23 cellular contexts compared by ENCODE assay signal in genomic region chr15:55970286-55970685, GRCh38.
"Had no signal": no experiment of that assay in that cellular context is flagged by ENCODE, and none has a peak within 500 bp of the region (broad histone marks: within the 10 kb centered on the region; RNA-seq: fewer than 3 reads in every experiment).

No MANE protein-coding gene starts in this region.

- H3K27ac ChIP-seq: RWPE1, SJSA1 had no signal

- DNase-seq: activated CD4-positive, alpha-beta T cell treated with anti-CD3 and anti-CD28 coated beads for 4 hours; activated CD4-positive, alpha-beta T cell treated with anti-CD3 and anti-CD28 coated beads, Interleukin-2, amount 50 U/mL, for 4 hours; activated CD8-positive, alpha-beta memory T cell treated with anti-CD3 and anti-CD28 coated beads, Interleukin-2, amount 50 U/mL, for 48 hours; activated CD8-positive, alpha-beta T cell treated with anti-CD3 and anti-CD28 coated beads, Interleukin-2, amount 10 ng/mL, durations not matched to agents 7 days and 5 days; activated effector memory CD4-positive, alpha-beta T cell treated with Interleukin-2 at 50 U/mL for 16 hours; activated naive CD4-positive, alpha-beta T cell; activated T-cell treated with anti-CD3 and anti-CD28 coated beads, Interleukin-2, amount 50 U/mL, for 1 hour; aorta; NCI-H1048; NCI-H1930; NCI-H2107; NCI-H345; NCI-H510A; NCI-H526 treated with DMSO at 0.1 percent for 48 hours; NCI-H82; OCI-M1; SHP77 had no signal

- H3K4me1 ChIP-seq: SJSA1 had no signal

- H3K36me3 ChIP-seq: SJSA1 had no signal

- H3K4me3 ChIP-seq: SJSA1 had no signal

- H3K27me3 Mint-ChIP-seq: activated naive CD4-positive, alpha-beta T cell treated with anti-CD3 and anti-CD28 coated beads, Interleukin-2, amount 50 U/mL, for 24 hours; central memory CD8-positive, alpha-beta T cell had no signal

- H3K4me3 Mint-ChIP-seq: activated CD8-positive, alpha-beta T cell treated with anti-CD3 and anti-CD28 coated beads, Interleukin-2, amount 10 ng/mL, durations not matched to agents 7 days and 5 days; activated naive CD4-positive, alpha-beta T cell treated with anti-CD3 and anti-CD28 coated beads, Interleukin-2, amount 50 U/mL, for 24 hours; central memory CD8-positive, alpha-beta T cell; T-helper 1 cell treated with Interleukin-12 subunit alpha and Interleukin-12 subunit beta and Interleukin-4 antibody, amounts not matched to agents 30 μg/mL and 1 μg/mL, for 36 hours had no signal

- ATAC-seq: activated CD4-positive, CD25-positive, alpha-beta regulatory T cell treated with anti-CD3 and anti-CD28 coated beads, Interleukin-2, amount 50 U/mL, for 24 hours; activated CD8-positive, alpha-beta T cell treated with anti-CD3 and anti-CD28 coated beads, Interleukin-2, amount 10 ng/mL, durations not matched to agents 7 days and 5 days had no signal

- H3K9me3 Mint-ChIP-seq: activated naive CD4-positive, alpha-beta T cell treated with anti-CD3 and anti-CD28 coated beads, Interleukin-2, amount 50 U/mL, for 24 hours; central memory CD8-positive, alpha-beta T cell had no signal

- H3K4me1 Mint-ChIP-seq: activated naive CD4-positive, alpha-beta T cell treated with anti-CD3 and anti-CD28 coated beads, Interleukin-2, amount 50 U/mL, for 24 hours; central memory CD8-positive, alpha-beta T cell had no signal

- H3K27me3 ChIP-seq: SJSA1 had no signal

- H3K9me3 ChIP-seq: SJSA1 had no signal

- H3K27ac Mint-ChIP-seq: activated CD8-positive, alpha-beta T cell treated with anti-CD3 and anti-CD28 coated beads, Interleukin-2, amount 10 ng/mL, durations not matched to agents 7 days and 5 days; activated naive CD4-positive, alpha-beta T cell treated with anti-CD3 and anti-CD28 coated beads, Interleukin-2, amount 50 U/mL, for 24 hours; T-helper 1 cell treated with Interleukin-12 subunit alpha and Interleukin-12 subunit beta and Interleukin-4 antibody, amounts not matched to agents 30 μg/mL and 1 μg/mL, for 36 hours had no signal
